8 cellular contexts compared by ENCODE assay signal in the genomic region with DNA sequence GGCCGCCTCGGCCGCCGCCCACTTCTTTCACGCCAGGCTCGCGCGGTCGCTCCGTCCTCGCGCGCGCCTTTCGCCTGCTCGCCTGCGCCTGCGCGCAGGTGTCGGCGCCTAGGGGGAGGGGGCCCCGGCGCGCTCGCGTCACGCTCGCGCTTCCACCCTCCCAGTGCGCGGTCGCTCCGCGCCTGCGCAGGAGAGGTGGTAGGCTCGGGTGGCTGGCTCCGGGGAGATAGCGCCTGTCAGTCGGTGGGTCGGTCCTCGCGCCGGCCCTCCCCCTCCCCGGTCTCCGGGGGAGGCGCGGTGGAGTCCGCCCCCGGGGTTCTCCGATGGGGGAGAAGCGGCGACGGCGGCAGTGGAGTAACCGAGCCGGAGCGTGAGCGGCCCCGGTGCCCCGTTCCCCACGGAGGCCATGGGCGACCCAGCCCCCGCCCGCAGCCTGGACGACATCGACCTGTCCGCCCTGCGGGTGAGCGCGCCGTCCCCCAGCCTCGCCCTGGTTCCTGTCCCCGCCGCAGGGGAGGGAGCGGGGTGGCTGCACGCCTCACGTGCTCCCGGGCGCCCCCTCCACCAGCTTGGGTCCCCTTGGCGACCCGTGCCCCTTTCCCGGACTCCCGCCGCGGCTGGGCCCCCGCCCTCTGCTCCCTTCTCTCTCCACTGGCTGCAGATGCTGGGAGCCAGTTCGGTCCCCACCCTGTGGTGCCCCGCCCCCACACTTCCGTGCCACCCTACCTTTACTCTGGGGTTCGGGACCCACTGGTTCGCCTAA. TPM values are rescaled to one million over a fixed set of nuclear protein-coding genes. Genes with fewer than 3 reads are reported as not detected.
DNase-seq lines count a peak whose midpoint lies in the region; ATAC-seq and TF ChIP-seq lines count a peak whose summit lies in the region.

TSS of gene MINK1 (plus strand) at position 163 of the 763 bp plus-strand sequence. CDS start at position 407, 244 bp downstream.

- no peaks in the 10 kb centered on the region for H4K20me1 ChIP-seq in KMS-11 (ENCODE audit: insufficient read depth)

- H3K4me3 ChIP-seq in KMS-11 (IDR thresholded peaks at IDR 0.05; ENCODE audit: insufficient read depth, low read depth, low read length) (no peak within 1 kb of the TSS), fibroblast of mammary gland (ENCODE audit: control insufficient read depth, low read depth, low read length) (peak within 1 kb of the TSS; percentile 82)

- no peaks in the 10 kb centered on the region for H3K27me3 Mint-ChIP-seq in activated T-helper 2 cell treated with anti-CD3 and anti-CD28 coated beads, Interferon-gamma antibody, Interleukin-2, Interleukin-4, amounts not matched to agents 10 μg/mL and 5 μg/mL and 100 μg/mL, durations not matched to agents 14 hours and 24 hours and 36 hours (ENCODE audit: low read depth)
- peaks cover 0 to 4% of the 10 kb centered on the region in 2 donors for H3K27me3 Mint-ChIP-seq in natural killer cell treated with Interleukin-12 subunit alpha and Interleukin-12 subunit beta and Interleukin-15 and Interleukin-18, amount 100 ng/mL, for 72 hours

- intact Hi-C loops in activated T-helper 2 cell treated with anti-CD3 and anti-CD28 coated beads, Interferon-gamma antibody, Interleukin-2, Interleukin-4, amounts not matched to agents 10 μg/mL and 5 μg/mL and 100 μg/mL, durations not matched to agents 14 hours and 24 hours and 36 hours (cut with micrococcal nuclease) = loop anchor here (1.0 to 2.0 kb wide), 2 partner anchors 37 to 102 kb away; partner anchors contain the start of genes MED11 and PSMB6

- peaks cover 25% of the 10 kb centered on the region for H3K4me1 Mint-ChIP-seq in activated T-helper 2 cell treated with anti-CD3 and anti-CD28 coated beads, Interferon-gamma antibody, Interleukin-2, Interleukin-4, amounts not matched to agents 10 μg/mL and 5 μg/mL and 100 μg/mL, durations not matched to agents 14 hours and 24 hours and 36 hours (ENCODE audit: low read depth)
- H3K4me1 Mint-ChIP-seq in natural killer cell treated with Interleukin-12 subunit alpha and Interleukin-12 subunit beta and Interleukin-15 and Interleukin-18, amount 100 ng/mL, for 72 hours (ENCODE audit: low read depth in 2 of 2) = peaks cover 28 to 34% of the 10 kb centered on the region in 2 donors

- no peaks in the 10 kb centered on the region for H3K9me3 Mint-ChIP-seq in activated T-helper 2 cell treated with anti-CD3 and anti-CD28 coated beads, Interferon-gamma antibody, Interleukin-2, Interleukin-4, amounts not matched to agents 10 μg/mL and 5 μg/mL and 100 μg/mL, durations not matched to agents 14 hours and 24 hours and 36 hours
- H3K9me3 Mint-ChIP-seq in natural killer cell treated with Interleukin-12 subunit alpha and Interleukin-12 subunit beta and Interleukin-15 and Interleukin-18, amount 100 ng/mL, for 72 hours = no peaks in the 10 kb centered on the region

- H3K27me3 ChIP-seq in KMS-11 (ENCODE audit: insufficient read depth, low read depth) = no peaks in the 10 kb centered on the region

- H3K36me3 ChIP-seq in KMS-11 (ENCODE audit: insufficient read depth) = no peaks in the 10 kb centered on the region

- H3K27ac ChIP-seq in KMS-11 = no peak within 1 kb of the TSS

- ATAC-seq in GM21723 (IDR thresholded peaks at IDR 0.05; ENCODE audit: unreplicated experiment) = peak; percentile 77
- ATAC-seq in natural killer cell treated with Interleukin-12 subunit alpha and Interleukin-12 subunit beta and Interleukin-15 and Interleukin-18, amount 100 ng/mL, for 72 hours = peak; percentile 95 to 97

- H2AFZ ChIP-seq in KMS-11 (ENCODE audit: low read depth) = no peak within 1 kb of the TSS; the same call in 1 of the 2 replicates

- peak within 1 kb of the TSS; percentile 25; the same call in 1 of the 2 replicates for H3K9ac ChIP-seq in KMS-11

- H3K4me2 ChIP-seq in KMS-11 = peak within 1 kb of the TSS; percentile 33; the same call in 1 of the 2 replicates

- peaks cover 8% of the 10 kb centered on the region for H3K36me3 Mint-ChIP-seq in activated T-helper 2 cell treated with anti-CD3 and anti-CD28 coated beads, Interferon-gamma antibody, Interleukin-2, Interleukin-4, amounts not matched to agents 10 μg/mL and 5 μg/mL and 100 μg/mL, durations not matched to agents 14 hours and 24 hours and 36 hours (ENCODE audit: low read depth)
- H3K36me3 Mint-ChIP-seq in natural killer cell treated with Interleukin-12 subunit alpha and Interleukin-12 subunit beta and Interleukin-15 and Interleukin-18, amount 100 ng/mL, for 72 hours = no peaks in the 10 kb centered on the region

- peaks cover 7% of the 10 kb centered on the region for H3K4me1 ChIP-seq in KMS-11 (ENCODE audit: low read depth, poor library complexity, severe bottlenecking)

- H3K4me3 Mint-ChIP-seq in activated T-helper 2 cell treated with anti-CD3 and anti-CD28 coated beads, Interferon-gamma antibody, Interleukin-2, Interleukin-4, amounts not matched to agents 10 μg/mL and 5 μg/mL and 100 μg/mL, durations not matched to agents 14 hours and 24 hours and 36 hours (ENCODE audit: low read depth) = peak within 1 kb of the TSS; percentile 90
- H3K4me3 Mint-ChIP-seq in natural killer cell treated with Interleukin-12 subunit alpha and Interleukin-12 subunit beta and Interleukin-15 and Interleukin-18, amount 100 ng/mL, for 72 hours = peak within 1 kb of the TSS; percentile 95

- H3K27ac Mint-ChIP-seq in activated T-helper 2 cell treated with anti-CD3 and anti-CD28 coated beads, Interferon-gamma antibody, Interleukin-2, Interleukin-4, amounts not matched to agents 10 μg/mL and 5 μg/mL and 100 μg/mL, durations not matched to agents 14 hours and 24 hours and 36 hours = peak within 1 kb of the TSS; percentile 86
- peak within 1 kb of the TSS; percentile 82 to 88 for H3K27ac Mint-ChIP-seq in natural killer cell treated with Interleukin-12 subunit alpha and Interleukin-12 subunit beta and Interleukin-15 and Interleukin-18, amount 100 ng/mL, for 72 hours

- TF ChIP-seq CTCF in KMS-11 (conservative IDR thresholded peaks at IDR 0.05; ENCODE audit: low read depth, low read length) (no peak), fibroblast of mammary gland (conservative IDR thresholded peaks at IDR 0.05; ENCODE audit: control insufficient read depth, insufficient read depth, low read depth, low read length) (no peak)

- DNase-seq in DMS79 treated with DMSO at 0.1 percent for 48 hours (lab: John Stamatoyannopoulos, UW) = peak; percentile 78
- peak; percentile 95 for DNase-seq in RPMI8226
- peak; percentile 87 for DNase-seq in activated T-helper 2 cell treated with anti-CD3 and anti-CD28 coated beads, Interferon-gamma antibody, Interleukin-2, Interleukin-4, amounts not matched to agents 10 μg/mL and 5 μg/mL and 100 μg/mL, durations not matched to agents 14 hours and 24 hours and 36 hours (ENCODE audit: low spot score)
- peak; percentile 89 for DNase-seq in fibroblast of mammary gland (ENCODE audit: low read depth)
- peak; percentile 95 for DNase-seq in natural killer cell treated with Interleukin-12 subunit alpha and Interleukin-12 subunit beta and Interleukin-15 and Interleukin-18, amount 100 ng/mL, for 72 hours (ENCODE audit: low spot score)
- DNase-seq in stimulated activated naive CD4-positive, alpha-beta T cell treated with Interleukin-2 at 50 U/mL for 16 hours (lab: John Stamatoyannopoulos, UW) = peak; percentile 82

- H3K79me2 ChIP-seq in KMS-11 (ENCODE audit: insufficient read depth, low read depth) = no peaks in the 10 kb centered on the region

RNA-seq across cellular contexts. Expression of gene MINK1, which starts in this region (rescaled TPM):
- total RNA-seq in activated T-helper 2 cell treated with anti-CD3 and anti-CD28 coated beads, Interferon-gamma antibody, Interleukin-2, Interleukin-4, amounts not matched to agents 10 μg/mL and 5 μg/mL and 100 μg/mL, durations not matched to agents 14 hours and 24 hours and 36 hours = 60.9 and 69.7 TPM in 2 replicates
- 10 to 100 TPM; 72.4 to 98.2 TPM for total RNA-seq in natural killer cell treated with Interleukin-12 subunit alpha and Interleukin-12 subunit beta and Interleukin-15 and Interleukin-18, amount 100 ng/mL, for 72 hours
